In the genomic region with DNA sequence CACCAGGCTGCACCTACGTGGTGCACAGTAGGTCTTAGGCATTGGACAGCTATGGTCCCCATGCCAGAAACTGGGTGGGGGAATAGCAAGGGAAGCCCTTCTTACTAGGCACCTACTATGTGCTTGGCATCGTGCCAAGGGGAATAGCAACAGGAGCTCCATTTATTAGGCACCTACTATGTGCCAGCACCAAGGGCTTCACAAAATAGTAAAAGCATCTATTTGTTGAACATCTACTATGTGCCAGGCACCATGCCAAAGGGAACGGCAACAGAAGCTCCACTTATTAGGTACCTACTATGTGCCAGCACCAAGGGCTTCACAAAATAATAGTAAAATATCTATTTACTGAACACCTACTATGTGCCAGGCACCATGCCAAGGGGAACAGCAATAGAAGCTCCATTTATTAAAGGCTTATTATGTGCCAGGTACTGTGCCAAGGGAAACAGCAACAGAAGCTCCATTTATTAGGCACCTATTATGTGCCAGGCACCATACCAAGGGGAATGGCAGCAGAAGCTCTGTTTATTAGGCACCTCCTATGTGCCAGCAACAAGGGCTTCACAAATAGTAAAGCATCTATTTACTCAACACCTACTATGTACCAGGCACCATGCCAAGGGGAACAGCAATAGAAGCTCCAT, we compare ENCODE assay signal across 12 cellular contexts.
"Had no signal": no experiment of that assay in that cellular context is flagged by ENCODE, and none has a peak within 500 bp of the region (broad histone marks: within the 10 kb centered on the region; RNA-seq: fewer than 3 reads in every experiment).

No MANE protein-coding gene starts in this region.

- FAIRE-seq: endometrium had no signal

- H3K9me3 Mint-ChIP-seq: activated CD4-positive, alpha-beta T cell treated with anti-CD3 and anti-CD28 coated beads, Interleukin-2, amount 10 ng/mL, durations not matched to agents 24 days and 14 days; activated CD8-positive, alpha-beta T cell treated with anti-CD3 and anti-CD28 coated beads for 36 hours; activated naive CD4-positive, alpha-beta T cell treated with anti-CD3 and anti-CD28 coated beads for 36 hours; activated T-helper 2 cell treated with anti-CD3 and anti-CD28 coated beads, Interferon-gamma antibody, Interleukin-2, Interleukin-4, amounts not matched to agents 10 μg/mL and 5 μg/mL and 100 μg/mL, durations not matched to agents 14 hours and 24 hours and 36 hours had no signal

- H3K27ac ChIP-seq: coronary artery, tibial artery had no signal

- H3K27ac Mint-ChIP-seq: activated CD4-positive, alpha-beta T cell treated with anti-CD3 and anti-CD28 coated beads, Interleukin-2, amount 10 ng/mL, durations not matched to agents 24 days and 14 days; activated CD8-positive, alpha-beta T cell treated with anti-CD3 and anti-CD28 coated beads for 36 hours; activated naive CD4-positive, alpha-beta T cell treated with anti-CD3 and anti-CD28 coated beads for 36 hours; activated T-helper 2 cell treated with anti-CD3 and anti-CD28 coated beads, Interferon-gamma antibody, Interleukin-2, Interleukin-4, amounts not matched to agents 10 μg/mL and 5 μg/mL and 100 μg/mL, durations not matched to agents 14 hours and 24 hours and 36 hours had no signal

- H3K4me3 ChIP-seq: coronary artery, tibial artery had no signal

- H3K27me3 ChIP-seq: tibial artery had no signal

- H3K4me1 Mint-ChIP-seq: activated CD4-positive, alpha-beta T cell treated with anti-CD3 and anti-CD28 coated beads, Interleukin-2, amount 10 ng/mL, durations not matched to agents 24 days and 14 days had no signal

- DNase-seq: activated CD4-positive, alpha-beta T cell treated with anti-CD3 and anti-CD28 coated beads, Interleukin-2, amount 10 ng/mL, durations not matched to agents 24 days and 14 days; activated CD8-positive, alpha-beta T cell treated with anti-CD3 and anti-CD28 coated beads for 36 hours; activated naive CD4-positive, alpha-beta T cell treated with anti-CD3 and anti-CD28 coated beads for 36 hours; activated T-cell treated with anti-CD3 and anti-CD28 coated beads, Interleukin-2, amount 50 U/mL, for 1 hour; left ventricle myocardium superior; occipital lobe; stimulated activated naive CD4-positive, alpha-beta T cell treated with Interleukin-2 at 50 U/mL for 16 hours; T-helper 9 cell; tibial artery had no signal

- H3K4me1 ChIP-seq: tibial artery had no signal

- H3K4me3 Mint-ChIP-seq: activated CD4-positive, alpha-beta T cell treated with anti-CD3 and anti-CD28 coated beads, Interleukin-2, amount 10 ng/mL, durations not matched to agents 24 days and 14 days; activated CD8-positive, alpha-beta T cell treated with anti-CD3 and anti-CD28 coated beads for 36 hours; activated naive CD4-positive, alpha-beta T cell treated with anti-CD3 and anti-CD28 coated beads for 36 hours had no signal

- H3K9me3 ChIP-seq: tibial artery had no signal

- ATAC-seq: activated CD8-positive, alpha-beta T cell treated with anti-CD3 and anti-CD28 coated beads for 36 hours; left ventricle myocardium superior had no signal
